1 cellular context compared by ENCODE assay signal in genomic region chr1:183600136-183600535, GRCh38.
TF ChIP-seq lines count a peak whose summit lies in the region.

No MANE protein-coding gene starts in this region.

TF ChIP-seq in K562, 482 proteins besides CTCF, POLR2A, EP300 and RAD21 (continued from another document):
- TF ChIP-seq, protein P1, sequence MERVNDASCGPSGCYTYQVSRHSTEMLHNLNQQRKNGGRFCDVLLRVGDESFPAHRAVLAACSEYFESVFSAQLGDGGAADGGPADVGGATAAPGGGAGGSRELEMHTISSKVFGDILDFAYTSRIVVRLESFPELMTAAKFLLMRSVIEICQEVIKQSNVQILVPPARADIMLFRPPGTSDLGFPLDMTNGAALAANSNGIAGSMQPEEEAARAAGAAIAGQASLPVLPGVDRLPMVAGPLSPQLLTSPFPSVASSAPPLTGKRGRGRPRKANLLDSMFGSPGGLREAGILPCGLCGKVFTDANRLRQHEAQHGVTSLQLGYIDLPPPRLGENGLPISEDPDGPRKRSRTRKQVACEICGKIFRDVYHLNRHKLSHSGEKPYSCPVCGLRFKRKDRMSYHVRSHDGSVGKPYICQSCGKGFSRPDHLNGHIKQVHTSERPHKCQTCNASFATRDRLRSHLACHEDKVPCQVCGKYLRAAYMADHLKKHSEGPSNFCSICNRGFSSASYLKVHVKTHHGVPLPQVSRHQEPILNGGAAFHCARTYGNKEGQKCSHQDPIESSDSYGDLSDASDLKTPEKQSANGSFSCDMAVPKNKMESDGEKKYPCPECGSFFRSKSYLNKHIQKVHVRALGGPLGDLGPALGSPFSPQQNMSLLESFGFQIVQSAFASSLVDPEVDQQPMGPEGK (CRISPR knock-in tag; IDR thresholded peaks at IDR 0.05; ENCODE audit: borderline replicate concordance), result no peak
- no peak for TF ChIP-seq SRSF7 (optimal IDR thresholded peaks at IDR 0.05; ENCODE audit: low read depth, low read length)
- TF ChIP-seq SP2 (IDR thresholded peaks at IDR 0.05; ENCODE audit: extremely low read depth, low read depth, low read length, poor library complexity, severe bottlenecking), result no peak
- TF ChIP-seq EHMT2 (IDR thresholded peaks at IDR 0.05), result peak; percentile 67; the same call in 1 of the 2 replicates
- TF ChIP-seq MAFK (IDR thresholded peaks at IDR 0.05; ENCODE audit: low read length), result 0 out of 2 replicates have a peak, but pooled peaks have one; percentile 29
- no peak for TF ChIP-seq DDX20 (tag; IDR thresholded peaks at IDR 0.05; ENCODE audit: low read depth)
- TF ChIP-seq ZNF277 (CRISPR knock-in tag; IDR thresholded peaks at IDR 0.05; ENCODE audit: borderline replicate concordance), result no peak
- TF ChIP-seq, protein P2, sequence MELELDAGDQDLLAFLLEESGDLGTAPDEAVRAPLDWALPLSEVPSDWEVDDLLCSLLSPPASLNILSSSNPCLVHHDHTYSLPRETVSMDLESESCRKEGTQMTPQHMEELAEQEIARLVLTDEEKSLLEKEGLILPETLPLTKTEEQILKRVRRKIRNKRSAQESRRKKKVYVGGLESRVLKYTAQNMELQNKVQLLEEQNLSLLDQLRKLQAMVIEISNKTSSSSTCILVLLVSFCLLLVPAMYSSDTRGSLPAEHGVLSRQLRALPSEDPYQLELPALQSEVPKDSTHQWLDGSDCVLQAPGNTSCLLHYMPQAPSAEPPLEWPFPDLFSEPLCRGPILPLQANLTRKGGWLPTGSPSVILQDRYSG (tag; conservative IDR thresholded peaks at IDR 0.05; ENCODE audit: low read depth), result no peak
- no peak for TF ChIP-seq U2AF1 (optimal IDR thresholded peaks at IDR 0.05; ENCODE audit: low read depth, low read length)
- TF ChIP-seq SIRT6 (IDR thresholded peaks at IDR 0.05; ENCODE audit: low read depth, low read length), result no peak
- TF ChIP-seq SMARCC2 (IDR thresholded peaks at IDR 0.05; ENCODE audit: low read depth), result no peak
- no peak for TF ChIP-seq GATAD2B (IDR thresholded peaks at IDR 0.05; ENCODE audit: borderline replicate concordance)
- no peak for TF ChIP-seq GATA2 (CRISPR knock-in tag; IDR thresholded peaks at IDR 0.05)
- TF ChIP-seq GABPA (tag; conservative IDR thresholded peaks at IDR 0.05; ENCODE audit: low read depth), result no peak
